Comparison of ENCODE assay signal across 16 cellular contexts in the genomic region with DNA sequence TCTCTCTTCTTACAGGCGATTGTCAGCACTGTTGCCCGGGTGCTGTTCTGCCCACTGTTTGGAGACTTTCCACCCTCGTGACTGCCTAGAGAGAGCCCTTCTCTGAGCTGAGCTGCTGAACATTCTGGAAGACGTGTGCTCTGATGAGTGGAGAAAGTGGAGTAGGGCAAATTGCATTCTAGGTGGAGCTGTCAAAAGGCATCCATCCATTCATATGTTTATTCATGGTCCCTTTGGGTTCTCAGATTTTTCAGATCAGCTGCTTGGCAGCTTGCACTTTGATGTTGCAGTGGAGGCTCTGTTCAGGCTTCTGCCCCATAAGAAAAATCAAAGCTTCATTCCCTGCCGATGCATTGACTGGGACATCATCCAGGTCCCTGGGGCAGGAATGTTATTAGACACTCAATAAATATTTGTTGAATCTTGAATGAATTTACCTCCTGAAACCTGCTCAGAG.
DNase-seq lines count a peak whose midpoint lies in the region; ATAC-seq and TF ChIP-seq lines count a peak whose summit lies in the region.
"Had no signal": no experiment of that assay in that cellular context is flagged by ENCODE, and none has a peak within 500 bp of the region (broad histone marks: within the 10 kb centered on the region; RNA-seq: fewer than 3 reads in every experiment).

No MANE protein-coding gene starts in this region.

- H3K4me3 ChIP-seq in fibroblast of the aortic adventitia (ENCODE audit: low read depth, low read length) (no peak overlapping the region), thyroid gland (replicated peaks in 1 of 3) (no peak overlapping the region)
- H3K4me3 ChIP-seq: sigmoid colon, thoracic aorta had no signal

- no peaks in the 10 kb centered on the region for H3K27me3 ChIP-seq in thyroid gland
- H3K27me3 ChIP-seq: sigmoid colon had no signal

- 22 to 35% methylated on average over 5 of the region's 5 CpGs for WGBS in thyroid gland, 2 donors

- no peak for TF ChIP-seq POLR2A in thyroid gland (IDR thresholded peaks at IDR 0.05)

- peaks cover 6 to 19% of the 10 kb centered on the region in 2 donors for H3K4me1 ChIP-seq in thyroid gland

- peak overlapping the region in 1 of 3 donors; percentile 31 for H3K27ac ChIP-seq in thyroid gland
- H3K27ac ChIP-seq: epithelial cell of prostate, sigmoid colon, thoracic aorta had no signal

- peak; percentile 45 for ATAC-seq in SK-N-SH treated with all-trans-retinoic acid at 6 μM for 48 hours
- ATAC-seq: HCT116 had no signal

- H3K9me3 ChIP-seq in thyroid gland = no peaks in the 10 kb centered on the region
- H3K9me3 ChIP-seq: sigmoid colon, thoracic aorta had no signal

- TF ChIP-seq CTCF in fibroblast of the aortic adventitia (IDR thresholded peaks at IDR 0.05; ENCODE audit: insufficient read depth, low read length) = no peak
- no peak for TF ChIP-seq CTCF in thyroid gland (IDR thresholded peaks at IDR 0.05)

- intact Hi-C loops in thyroid gland (cut with DNase I) = no loop called here

- H3K36me3 ChIP-seq in thyroid gland = no peaks in the 10 kb centered on the region
- H3K36me3 ChIP-seq: sigmoid colon, thoracic aorta had no signal

- DNase-seq in NCI-H146 (lab: John Stamatoyannopoulos, UW) (peak; percentile 58), NCI-H146 treated with DMSO at 0.1 percent for 48 hours (lab: John Stamatoyannopoulos, UW; ENCODE audit: unreplicated experiment) (no peak), fibroblast of the aortic adventitia (ENCODE audit: low read depth) (peak; percentile 31), thyroid gland (peak; percentile 84 to 85), A172 (ENCODE audit: low spot score) (no peak), NCI-H128 (lab: John Stamatoyannopoulos, UW; ENCODE audit: unreplicated experiment) (no peak)
- no peak for DNase-seq in activated T-cell treated with anti-CD3 and anti-CD28 coated beads, Interleukin-2, amount 50 U/mL, for 1 hour
- DNase-seq: cortex of kidney, immature natural killer cell, NCI-H1105, NCI-H2227 treated with DMSO at 0.1 percent for 48 hours, sigmoid colon had no signal

TF ChIP-seq in SK-N-SH treated with all-trans-retinoic acid at 6 μM for 48 hours, 23 proteins besides CTCF, POLR2A, EP300 and RAD21:
- TF ChIP-seq ARNTL (CRISPR knock-in tag; IDR thresholded peaks at IDR 0.05; ENCODE audit: borderline replicate concordance, low read depth) (no peak), GLIS3 (CRISPR knock-in tag; IDR thresholded peaks at IDR 0.05) (no peak), ZNF70 (CRISPR knock-in tag; IDR thresholded peaks at IDR 0.05) (no peak), PPARA (CRISPR knock-in tag; IDR thresholded peaks at IDR 0.05; ENCODE audit: borderline replicate concordance) (no peak), TOX (CRISPR knock-in tag; IDR thresholded peaks at IDR 0.05; ENCODE audit: borderline replicate concordance) (no peak), ZNF8 (CRISPR knock-in tag; IDR thresholded peaks at IDR 0.05) (no peak), ZFP30 (CRISPR knock-in tag; IDR thresholded peaks at IDR 0.05) (no peak)
- TF ChIP-seq, protein P1, sequence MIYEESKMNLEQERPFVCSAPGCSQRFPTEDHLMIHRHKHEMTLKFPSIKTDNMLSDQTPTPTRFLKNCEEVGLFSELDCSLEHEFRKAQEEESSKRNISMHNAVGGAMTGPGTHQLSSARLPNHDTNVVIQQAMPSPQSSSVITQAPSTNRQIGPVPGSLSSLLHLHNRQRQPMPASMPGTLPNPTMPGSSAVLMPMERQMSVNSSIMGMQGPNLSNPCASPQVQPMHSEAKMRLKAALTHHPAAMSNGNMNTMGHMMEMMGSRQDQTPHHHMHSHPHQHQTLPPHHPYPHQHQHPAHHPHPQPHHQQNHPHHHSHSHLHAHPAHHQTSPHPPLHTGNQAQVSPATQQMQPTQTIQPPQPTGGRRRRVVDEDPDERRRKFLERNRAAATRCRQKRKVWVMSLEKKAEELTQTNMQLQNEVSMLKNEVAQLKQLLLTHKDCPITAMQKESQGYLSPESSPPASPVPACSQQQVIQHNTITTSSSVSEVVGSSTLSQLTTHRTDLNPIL (CRISPR knock-in tag; IDR thresholded peaks at IDR 0.05; ENCODE audit: low read depth) = no peak
- TF ChIP-seq, protein P2, sequence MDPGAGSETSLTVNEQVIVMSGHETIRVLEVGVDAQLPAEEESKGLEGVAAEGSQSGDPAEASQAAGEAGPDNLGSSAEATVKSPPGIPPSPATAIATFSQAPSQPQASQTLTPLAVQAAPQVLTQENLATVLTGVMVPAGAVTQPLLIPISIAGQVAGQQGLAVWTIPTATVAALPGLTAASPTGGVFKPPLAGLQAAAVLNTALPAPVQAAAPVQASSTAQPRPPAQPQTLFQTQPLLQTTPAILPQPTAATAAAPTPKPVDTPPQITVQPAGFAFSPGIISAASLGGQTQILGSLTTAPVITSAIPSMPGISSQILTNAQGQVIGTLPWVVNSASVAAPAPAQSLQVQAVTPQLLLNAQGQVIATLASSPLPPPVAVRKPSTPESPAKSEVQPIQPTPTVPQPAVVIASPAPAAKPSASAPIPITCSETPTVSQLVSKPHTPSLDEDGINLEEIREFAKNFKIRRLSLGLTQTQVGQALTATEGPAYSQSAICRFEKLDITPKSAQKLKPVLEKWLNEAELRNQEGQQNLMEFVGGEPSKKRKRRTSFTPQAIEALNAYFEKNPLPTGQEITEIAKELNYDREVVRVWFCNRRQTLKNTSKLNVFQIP (CRISPR knock-in tag; IDR thresholded peaks at IDR 0.05; ENCODE audit: borderline replicate concordance, low read depth) = no peak
TF ChIP-seq in SK-N-SH treated with all-trans-retinoic acid at 6 μM for 48 hours: peak in this region for 0.

Comparison
In these comparisons a context has a peak if more than half of its experiments do, and no peak if none do; other contexts are left out.
1. DNase-seq: peak in NCI-H146 (single experiment), fibroblast of the aortic adventitia (single experiment) and thyroid gland (2 of 2); none in NCI-H146 treated with DMSO at 0.1 percent for 48 hours (single experiment), A172 (single experiment), activated T-cell treated with anti-CD3 and anti-CD28 coated beads, Interleukin-2, amount 50 U/mL, for 1 hour (single experiment) and NCI-H128 (single experiment).